In the genomic region with DNA sequence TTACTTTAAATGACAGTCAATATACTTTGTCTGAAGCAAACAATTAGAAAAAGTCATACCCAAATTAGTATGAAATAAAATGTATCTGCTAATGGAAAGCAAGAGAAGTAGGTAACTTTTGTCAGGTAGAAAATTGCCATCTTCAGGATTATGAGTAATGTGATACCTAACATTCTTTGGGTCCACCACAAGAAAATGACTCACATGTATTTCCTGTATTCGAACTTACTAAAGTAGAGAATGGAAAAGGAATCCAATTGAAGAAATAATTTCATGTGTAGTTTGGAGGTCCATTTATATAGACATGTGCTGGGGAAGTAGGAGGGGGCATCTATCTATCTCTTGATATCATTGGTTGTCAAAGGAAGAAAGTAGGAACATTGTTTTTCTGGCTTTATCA, we compare ENCODE assay signal across 1 cellular context.
TF ChIP-seq lines count a peak whose summit lies in the region.

No MANE protein-coding gene starts in this region.

TF ChIP-seq in HCT116, 20 proteins besides CTCF, POLR2A, EP300 and RAD21 (continued from another document):
- TF ChIP-seq, protein P1, sequence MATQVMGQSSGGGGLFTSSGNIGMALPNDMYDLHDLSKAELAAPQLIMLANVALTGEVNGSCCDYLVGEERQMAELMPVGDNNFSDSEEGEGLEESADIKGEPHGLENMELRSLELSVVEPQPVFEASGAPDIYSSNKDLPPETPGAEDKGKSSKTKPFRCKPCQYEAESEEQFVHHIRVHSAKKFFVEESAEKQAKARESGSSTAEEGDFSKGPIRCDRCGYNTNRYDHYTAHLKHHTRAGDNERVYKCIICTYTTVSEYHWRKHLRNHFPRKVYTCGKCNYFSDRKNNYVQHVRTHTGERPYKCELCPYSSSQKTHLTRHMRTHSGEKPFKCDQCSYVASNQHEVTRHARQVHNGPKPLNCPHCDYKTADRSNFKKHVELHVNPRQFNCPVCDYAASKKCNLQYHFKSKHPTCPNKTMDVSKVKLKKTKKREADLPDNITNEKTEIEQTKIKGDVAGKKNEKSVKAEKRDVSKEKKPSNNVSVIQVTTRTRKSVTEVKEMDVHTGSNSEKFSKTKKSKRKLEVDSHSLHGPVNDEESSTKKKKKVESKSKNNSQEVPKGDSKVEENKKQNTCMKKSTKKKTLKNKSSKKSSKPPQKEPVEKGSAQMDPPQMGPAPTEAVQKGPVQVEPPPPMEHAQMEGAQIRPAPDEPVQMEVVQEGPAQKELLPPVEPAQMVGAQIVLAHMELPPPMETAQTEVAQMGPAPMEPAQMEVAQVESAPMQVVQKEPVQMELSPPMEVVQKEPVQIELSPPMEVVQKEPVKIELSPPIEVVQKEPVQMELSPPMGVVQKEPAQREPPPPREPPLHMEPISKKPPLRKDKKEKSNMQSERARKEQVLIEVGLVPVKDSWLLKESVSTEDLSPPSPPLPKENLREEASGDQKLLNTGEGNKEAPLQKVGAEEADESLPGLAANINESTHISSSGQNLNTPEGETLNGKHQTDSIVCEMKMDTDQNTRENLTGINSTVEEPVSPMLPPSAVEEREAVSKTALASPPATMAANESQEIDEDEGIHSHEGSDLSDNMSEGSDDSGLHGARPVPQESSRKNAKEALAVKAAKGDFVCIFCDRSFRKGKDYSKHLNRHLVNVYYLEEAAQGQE (IDR thresholded peaks at IDR 0.05; ENCODE audit: low read depth) = no peak
- peak; percentile 69 for TF ChIP-seq SP1 (IDR thresholded peaks at IDR 0.05; ENCODE audit: low read depth)
- TF ChIP-seq ZFX (IDR thresholded peaks at IDR 0.05) = no peak
- TF ChIP-seq EZH2 (IDR thresholded peaks at IDR 0.05) = no peak
- no peak for TF ChIP-seq ZNF274 (IDR thresholded peaks at IDR 0.05; ENCODE audit: low read depth, low read length)
- TF ChIP-seq, protein P2, sequence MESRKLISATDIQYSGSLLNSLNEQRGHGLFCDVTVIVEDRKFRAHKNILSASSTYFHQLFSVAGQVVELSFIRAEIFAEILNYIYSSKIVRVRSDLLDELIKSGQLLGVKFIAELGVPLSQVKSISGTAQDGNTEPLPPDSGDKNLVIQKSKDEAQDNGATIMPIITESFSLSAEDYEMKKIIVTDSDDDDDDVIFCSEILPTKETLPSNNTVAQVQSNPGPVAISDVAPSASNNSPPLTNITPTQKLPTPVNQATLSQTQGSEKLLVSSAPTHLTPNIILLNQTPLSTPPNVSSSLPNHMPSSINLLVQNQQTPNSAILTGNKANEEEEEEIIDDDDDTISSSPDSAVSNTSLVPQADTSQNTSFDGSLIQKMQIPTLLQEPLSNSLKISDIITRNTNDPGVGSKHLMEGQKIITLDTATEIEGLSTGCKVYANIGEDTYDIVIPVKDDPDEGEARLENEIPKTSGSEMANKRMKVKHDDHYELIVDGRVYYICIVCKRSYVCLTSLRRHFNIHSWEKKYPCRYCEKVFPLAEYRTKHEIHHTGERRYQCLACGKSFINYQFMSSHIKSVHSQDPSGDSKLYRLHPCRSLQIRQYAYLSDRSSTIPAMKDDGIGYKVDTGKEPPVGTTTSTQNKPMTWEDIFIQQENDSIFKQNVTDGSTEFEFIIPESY (IDR thresholded peaks at IDR 0.05; ENCODE audit: extremely low read depth, insufficient replicate concordance, low read length) = no peak
- TF ChIP-seq ELF1 (IDR thresholded peaks at IDR 0.05; ENCODE audit: borderline replicate concordance, low read depth) = no peak
